ENCODE assay signal across 8 cellular contexts in genomic region chr2:74835831-74836674, GRCh38. TPM values are rescaled to one million over a fixed set of nuclear protein-coding genes. Genes with fewer than 3 reads are reported as not detected.
DNase-seq lines count a peak whose midpoint lies in the region; ATAC-seq lines count a peak whose summit lies in the region.

No MANE protein-coding gene starts in this region.

- H3K9me3 Mint-ChIP-seq in activated T-cell treated with anti-CD3 and anti-CD28 coated beads, Interleukin-2, amount 50 U/mL, for 24 hours = no peaks in the 10 kb centered on the region
- H3K9me3 Mint-ChIP-seq in activated naive CD4-positive, alpha-beta T cell treated with anti-CD3 and anti-CD28 coated beads, Interleukin-2, amount 50 U/mL, for 72 hours = peaks cover 0 to 5% of the 10 kb centered on the region in 2 donors

- peak overlapping the region; percentile 44 to 80 (median 60) for H3K9ac ChIP-seq in skeletal muscle tissue (ENCODE audit: low read depth in 1 of 3, low read length in 3 of 3)

- H3K27me3 ChIP-seq in skeletal muscle tissue (ENCODE audit: control insufficient read depth in 3 of 3, insufficient read depth in 3 of 3, low read length in 3 of 3) = no peaks in the 10 kb centered on the region

- peak overlapping the region; percentile 96 for H3K4me3 Mint-ChIP-seq in activated T-cell treated with anti-CD3 and anti-CD28 coated beads, Interleukin-2, amount 50 U/mL, for 24 hours

- H3K36me3 ChIP-seq in skeletal muscle tissue (ENCODE audit: control insufficient read depth in 3 of 3, insufficient read depth in 3 of 3, low read length in 3 of 3) = no peaks in the 10 kb centered on the region

- H3K27ac Mint-ChIP-seq in activated T-cell treated with anti-CD3 and anti-CD28 coated beads, Interleukin-2, amount 50 U/mL, for 24 hours = peak overlapping the region; percentile 97
- H3K27ac Mint-ChIP-seq in activated naive CD4-positive, alpha-beta T cell treated with anti-CD3 and anti-CD28 coated beads, Interleukin-2, amount 50 U/mL, for 72 hours = peak overlapping the region; percentile 19 to 82

- ATAC-seq in HG02678 (IDR thresholded peaks at IDR 0.05; ENCODE audit: unreplicated experiment) (peak; percentile 32), HG03469 (IDR thresholded peaks at IDR 0.05; ENCODE audit: unreplicated experiment) (no peak)
- ATAC-seq in activated naive CD4-positive, alpha-beta T cell treated with anti-CD3 and anti-CD28 coated beads, Interleukin-2, amount 50 U/mL, for 72 hours = no peak

- H3K4me1 ChIP-seq in skeletal muscle tissue (ENCODE audit: control insufficient read depth in 3 of 3, insufficient read depth in 3 of 3, low read length in 3 of 3) = peaks cover 17 to 29% (median 19%) of the 10 kb centered on the region in 3 donors

- peak overlapping the region; percentile 69 for H3K4me3 ChIP-seq in iPS-11a (ENCODE audit: low read depth, low read length)
- H3K4me3 ChIP-seq in skeletal muscle tissue (ENCODE audit: low read length in 3 of 3) = peak overlapping the region; percentile 64 to 88 (median 83)

- peaks cover 51% of the 10 kb centered on the region for H3K36me3 Mint-ChIP-seq in activated T-cell treated with anti-CD3 and anti-CD28 coated beads, Interleukin-2, amount 50 U/mL, for 24 hours (ENCODE audit: low read depth)
- peaks cover 5 to 59% of the 10 kb centered on the region in 2 donors for H3K36me3 Mint-ChIP-seq in activated naive CD4-positive, alpha-beta T cell treated with anti-CD3 and anti-CD28 coated beads, Interleukin-2, amount 50 U/mL, for 72 hours

- no peak for DNase-seq in activated T-cell treated with anti-CD3 and anti-CD28 coated beads, Interleukin-2, amount 50 U/mL, for 24 hours
- no peak for DNase-seq in activated T-cell treated with anti-CD3 and anti-CD28 coated beads, Interleukin-2, amount 50 U/mL, for 48 hours
- peak; percentile 68 for DNase-seq in NCI-H345 (lab: John Stamatoyannopoulos, UW)
- DNase-seq in activated naive CD4-positive, alpha-beta T cell treated with anti-CD3 and anti-CD28 coated beads, Interleukin-2, amount 50 U/mL, for 72 hours (ENCODE audit: low spot score in 2 of 2) = no peak

- no peaks in the 10 kb centered on the region for H3K27me3 Mint-ChIP-seq in activated T-cell treated with anti-CD3 and anti-CD28 coated beads, Interleukin-2, amount 50 U/mL, for 24 hours

- peak overlapping the region; percentile 73 for H3K27ac ChIP-seq in skeletal muscle tissue (ENCODE audit: low read depth, low read length)

- peaks cover 66% of the 10 kb centered on the region for H3K4me1 Mint-ChIP-seq in activated T-cell treated with anti-CD3 and anti-CD28 coated beads, Interleukin-2, amount 50 U/mL, for 24 hours (ENCODE audit: low read depth)

- H3K9me3 ChIP-seq in skeletal muscle tissue (ENCODE audit: control insufficient read depth in 3 of 3, low read length in 3 of 3) = no peaks in the 10 kb centered on the region

RNA-seq across cellular contexts. Expression of gene HK2, which starts 2.1 kb away (rescaled TPM):
- total RNA-seq in activated naive CD4-positive, alpha-beta T cell treated with anti-CD3 and anti-CD28 coated beads, Interleukin-2, amount 50 U/mL, for 72 hours = 10 to 100 TPM; 18.5 to 84.5 TPM
- total RNA-seq in skeletal muscle tissue = 5.7 TPM
